Comparison of ENCODE assay signal across 1 cellular context in genomic region chr7:27160546-27161213, GRCh38.
TF ChIP-seq lines count a peak whose summit lies in the region.

No MANE protein-coding gene starts in this region.

TF ChIP-seq in GM23338, 12 proteins besides CTCF, POLR2A, EP300 and RAD21 (continued from another document):
- peak; percentile 85 for TF ChIP-seq EZH2phosphoT487 (IDR thresholded peaks at IDR 0.05; ENCODE audit: unreplicated experiment)
- no peak for TF ChIP-seq JUNB (IDR thresholded peaks at IDR 0.05; ENCODE audit: unreplicated experiment)
